In the genomic region with DNA sequence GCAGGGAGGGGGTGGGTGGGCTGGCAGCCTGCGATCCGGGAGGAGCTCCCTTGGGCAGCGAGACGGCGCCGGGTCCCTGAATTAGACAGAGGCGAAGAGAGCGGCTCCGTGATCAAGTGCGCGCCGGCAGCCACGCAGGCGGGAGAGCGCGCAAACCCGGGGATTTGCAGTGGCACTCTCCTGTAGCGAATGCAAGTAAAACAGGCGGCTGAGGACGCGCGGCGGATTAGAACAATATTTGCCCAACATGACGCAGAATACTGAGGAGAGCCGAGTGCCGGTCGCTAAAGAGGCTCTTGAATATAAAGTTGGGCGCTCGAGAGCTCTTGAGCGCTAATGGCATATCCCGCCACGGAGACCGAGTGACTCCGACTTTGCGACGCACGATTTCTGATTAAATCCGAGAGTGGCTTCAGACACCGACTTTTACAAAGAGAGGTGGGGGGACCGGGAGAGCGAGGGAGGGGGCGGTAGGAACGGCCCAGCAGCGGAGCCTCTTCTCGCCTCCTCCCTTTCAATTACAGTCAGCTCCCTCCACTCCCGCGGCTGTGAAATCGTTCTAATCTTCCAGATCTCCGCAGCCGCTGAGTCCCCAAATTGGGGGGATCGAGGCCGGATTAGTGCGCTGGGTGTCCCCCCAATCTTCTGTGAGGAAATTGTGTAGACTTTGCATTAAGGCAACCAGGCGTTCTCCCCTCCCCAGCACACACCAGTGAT, we compare ENCODE assay signal across 16 cellular contexts. TPM values are rescaled to one million over a fixed set of nuclear protein-coding genes. Genes with fewer than 3 reads are reported as not detected.
A peak's percentile ranks its signal among the peaks of the same experiment; 100 is the strongest.
DNase-seq lines count a peak whose midpoint lies in the region; ATAC-seq and TF ChIP-seq lines count a peak whose summit lies in the region.
"Had no signal": no experiment of that assay in that cellular context is flagged by ENCODE, and none has a peak within 500 bp of the region (broad histone marks: within the 10 kb centered on the region; RNA-seq: fewer than 3 reads in every experiment).

No MANE protein-coding gene starts in this region.

- intact Hi-C loops in lower lobe of right lung (cut with DNase I) (no loop called here), upper lobe of right lung (cut with DNase I) (no loop called here), lower leg skin (cut with DNase I; ENCODE audit: low total_unique reads) (no loop called here)

- no peaks in the 10 kb centered on the region for H3K9me3 Mint-ChIP-seq in activated T-cell treated with anti-CD3 and anti-CD28 coated beads, Interleukin-2, amount 50 U/mL, for 24 hours
- H3K9me3 Mint-ChIP-seq: activated T-cell treated with anti-CD3 and anti-CD28 coated beads, Interleukin-2, amount 50 U/mL, for 4 hours had no signal

- H3K4me1 ChIP-seq in lower lobe of right lung (peaks cover 11% of the 10 kb centered on the region), upper lobe of right lung (peaks cover 6% of the 10 kb centered on the region), gastroesophageal sphincter (peaks cover 0 to 28% (median 11%) of the 10 kb centered on the region in 3 donors)

- no peak for TF ChIP-seq CTCF in lower lobe of right lung (IDR thresholded peaks at IDR 0.05)
- TF ChIP-seq CTCF in upper lobe of right lung (IDR thresholded peaks at IDR 0.05), result no peak
- TF ChIP-seq CTCF in gastroesophageal sphincter (IDR thresholded peaks at IDR 0.05), result no peak
- TF ChIP-seq CTCF in lower leg skin (IDR thresholded peaks at IDR 0.05), result no peak

- TF ChIP-seq EP300 in gastroesophageal sphincter (IDR thresholded peaks at IDR 0.05), result no peak

- peaks cover 99% of the 10 kb centered on the region for H3K27me3 ChIP-seq in lower lobe of right lung (ENCODE audit: low read depth)
- peaks cover 98% of the 10 kb centered on the region for H3K27me3 ChIP-seq in upper lobe of right lung
- peaks cover 100% of the 10 kb centered on the region for H3K27me3 ChIP-seq in gastroesophageal sphincter

- ATAC-seq in lower lobe of right lung, result peak; percentile 81 to 93
- ATAC-seq in upper lobe of right lung, result peak; percentile 82
- no peak for ATAC-seq in HG03439 (IDR thresholded peaks at IDR 0.05; ENCODE audit: unreplicated experiment)
- ATAC-seq in gastroesophageal sphincter, result no peak
- ATAC-seq: activated T-cell treated with anti-CD3 and anti-CD28 coated beads, Interleukin-2, amount 50 U/mL, for 4 hours had no signal

- H3K27ac ChIP-seq in SK-N-MC (no peak overlapping the region), lower lobe of right lung (no peak overlapping the region), upper lobe of right lung (no peak overlapping the region), gastroesophageal sphincter (no peak overlapping the region)
- H3K27ac ChIP-seq: vagina had no signal

- peak; percentile 44 for DNase-seq in activated T-cell treated with anti-CD3 and anti-CD28 coated beads, Interleukin-2, amount 50 U/mL, for 24 hours
- DNase-seq in activated T-cell treated with anti-CD3 and anti-CD28 coated beads, Interleukin-2, amount 50 U/mL, for 48 hours, result no peak
- DNase-seq in SK-N-MC (ENCODE audit: low read depth, low spot score), result no peak
- peak; percentile 85 for DNase-seq in lower lobe of right lung
- DNase-seq in upper lobe of right lung, result peak; percentile 88
- no peak for DNase-seq in lower leg skin (ENCODE audit: low spot score in 2 of 2)
- DNase-seq: activated T-cell treated with anti-CD3 and anti-CD28 coated beads, Interleukin-2, amount 50 U/mL, for 4 hours; aorta; foreskin fibroblast; NCI-H748 treated with DMSO at 0.1 percent for 48 hours; SHP77 had no signal

- 7% methylated on average over 3 of the region's 54 CpGs; no CpG with 5 or more reads in 1 of the 2 donors for WGBS in gastroesophageal sphincter (ENCODE audit: low coverage in 1 of 2), 2 donors
- WGBS in lower leg skin, 2 donors, result 8 to 11% methylated on average over 54 of the region's 54 CpGs

- peaks cover 32% of the 10 kb centered on the region for H3K4me1 Mint-ChIP-seq in activated T-cell treated with anti-CD3 and anti-CD28 coated beads, Interleukin-2, amount 50 U/mL, for 24 hours (ENCODE audit: low read depth)

- H3K9ac ChIP-seq in SK-N-MC (ENCODE audit: insufficient read length), result peak overlapping the region; percentile 85

- peak overlapping the region; percentile 96 for H3K4me3 ChIP-seq in SK-N-MC
- no peak overlapping the region for H3K4me3 ChIP-seq in lower lobe of right lung
- H3K4me3 ChIP-seq in upper lobe of right lung, result no peak overlapping the region
- no peak overlapping the region for H3K4me3 ChIP-seq in gastroesophageal sphincter
- H3K4me3 ChIP-seq in lower leg skin (ENCODE audit: low read depth, poor library complexity, severe bottlenecking), result no peak overlapping the region
- H3K4me3 ChIP-seq: vagina had no signal

- H3K9me3 ChIP-seq in SK-N-MC (ENCODE audit: low read depth, low read length) (no peaks in the 10 kb centered on the region), lower lobe of right lung (no peaks in the 10 kb centered on the region), upper lobe of right lung (no peaks in the 10 kb centered on the region), gastroesophageal sphincter (no peaks in the 10 kb centered on the region)
- H3K9me3 ChIP-seq: vagina had no signal

- H3K36me3 Mint-ChIP-seq in activated T-cell treated with anti-CD3 and anti-CD28 coated beads, Interleukin-2, amount 50 U/mL, for 24 hours (ENCODE audit: low read depth), result no peaks in the 10 kb centered on the region

- TF ChIP-seq POLR2A in gastroesophageal sphincter (IDR thresholded peaks at IDR 0.05) (no peak), lower leg skin (IDR thresholded peaks at IDR 0.05) (no peak)

- peaks cover 96% of the 10 kb centered on the region for H3K27me3 Mint-ChIP-seq in activated T-cell treated with anti-CD3 and anti-CD28 coated beads, Interleukin-2, amount 50 U/mL, for 24 hours

- H3K4me3 Mint-ChIP-seq in activated T-cell treated with anti-CD3 and anti-CD28 coated beads, Interleukin-2, amount 50 U/mL, for 24 hours, result no peak overlapping the region
- H3K4me3 Mint-ChIP-seq: activated T-cell treated with anti-CD3 and anti-CD28 coated beads, Interleukin-2, amount 50 U/mL, for 4 hours had no signal

- H3K36me3 ChIP-seq in SK-N-MC (ENCODE audit: insufficient read depth, low read length), result peaks cover 41% of the 10 kb centered on the region
- no peaks in the 10 kb centered on the region for H3K36me3 ChIP-seq in lower lobe of right lung
- no peaks in the 10 kb centered on the region for H3K36me3 ChIP-seq in upper lobe of right lung
- no peaks in the 10 kb centered on the region for H3K36me3 ChIP-seq in gastroesophageal sphincter
- H3K36me3 ChIP-seq: vagina had no signal

- peak overlapping the region; percentile 77 for H3K27ac Mint-ChIP-seq in activated T-cell treated with anti-CD3 and anti-CD28 coated beads, Interleukin-2, amount 50 U/mL, for 24 hours

RNA-seq across cellular contexts. Expression of gene PAX7, which starts 2.2 kb away (rescaled TPM):
- total RNA-seq in lower lobe of right lung, result not detected
- total RNA-seq in upper lobe of right lung, result not detected
- not detected for total RNA-seq in gastroesophageal sphincter
- under 1 TPM in 2 of 4 donors, not detected in 2; 0.06 to 0.11 TPM for total RNA-seq in lower leg skin
- total RNA-seq: activated T-cell treated with anti-CD3 and anti-CD28 coated beads, Interleukin-2, amount 50 U/mL, for 4 hours; aorta; kidney epithelial cell; MCF 10A; vagina had no signal

Comparison
In these comparisons a context has a peak if more than half of its experiments do, and no peak if none do; other contexts are left out.
1. DNase-seq: peak in activated T-cell treated with anti-CD3 and anti-CD28 coated beads, Interleukin-2, amount 50 U/mL, for 24 hours (single experiment), lower lobe of right lung (single experiment) and upper lobe of right lung (single experiment); none in activated T-cell treated with anti-CD3 and anti-CD28 coated beads, Interleukin-2, amount 50 U/mL, for 48 hours (0 of 2), SK-N-MC (single experiment) and lower leg skin (0 of 2).
2. ATAC-seq: peak in lower lobe of right lung (2 of 2) and upper lobe of right lung (single experiment); none in HG03439 (single experiment) and gastroesophageal sphincter (single experiment).